27 cellular contexts compared by ENCODE assay signal in the genomic region with DNA sequence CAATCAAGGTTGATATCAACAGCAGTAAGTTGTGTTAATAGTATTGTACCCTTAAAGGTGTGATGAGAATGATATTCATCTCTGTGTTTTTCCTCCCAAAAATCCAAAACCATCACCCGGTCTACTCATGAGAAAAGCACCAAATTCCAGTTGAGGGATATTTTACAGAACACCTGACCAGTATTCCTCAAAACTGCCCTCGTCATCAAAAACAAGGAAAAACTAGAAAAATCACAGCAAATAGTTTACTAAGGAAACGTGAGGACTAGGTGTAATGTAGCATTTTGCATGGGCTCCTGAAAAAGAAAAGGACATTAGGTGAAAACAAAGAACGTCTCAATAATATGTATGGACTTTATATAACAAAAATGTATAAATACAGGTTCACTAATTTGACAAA.
"Had no signal": no experiment of that assay in that cellular context is flagged by ENCODE, and none has a peak within 500 bp of the region (broad histone marks: within the 10 kb centered on the region; RNA-seq: fewer than 3 reads in every experiment).

No MANE protein-coding gene starts in this region.

- H3K4me3 ChIP-seq: stomach, suprapubic skin, testis, thoracic aorta, thyroid gland, tibial artery, tibial nerve, transverse colon, upper lobe of left lung, upper lobe of right lung, uterus, vagina had no signal

- H3K36me3 ChIP-seq: stomach, suprapubic skin, thoracic aorta, thyroid gland, tibial artery, tibial nerve, transverse colon, upper lobe of left lung, upper lobe of right lung, uterus, vagina had no signal

- FAIRE-seq: urothelium cell line had no signal

- ATAC-seq: stimulated activated effector memory CD8-positive, alpha-beta T cell treated with anti-CD3 and anti-CD28 coated beads, Interleukin-12 subunit alpha, Interleukin-12 subunit beta, amount 100 ng/mL, for 72 hours; stimulated activated memory B cell treated with anti-CD40 and anti-IgM and Interleukin-4, amounts not matched to agents 10 μg/mL and 1 μg/mL and 100 μg/mL, for 72 hours; stimulated activated naive B cell treated with anti-CD40 and anti-IgM and Interleukin-4, amounts not matched to agents 10 μg/mL and 1 μg/mL and 100 μg/mL, for 72 hours; stimulated activated naive CD8-positive, alpha-beta T cell treated with anti-CD3 and anti-CD28 coated beads, Interleukin-15, amount 100 ng/mL, for 72 hours; stimulated activated naive CD8-positive, alpha-beta T cell treated with anti-CD3 and anti-CD28 coated beads, Interleukin-15, Interleukin-2, amounts not matched to agents 100 U/mL and 50 U/mL, for 24 hours; upper lobe of right lung had no signal

- DNase-seq: stimulated activated CD4-positive, alpha-beta T cell treated with anti-CD3 and anti-CD28 coated beads, Interleukin-2, amount 100 ng/mL, for 48 hours; stimulated activated CD4-positive, alpha-beta T cell treated with anti-CD3 and anti-CD28 coated beads, Interleukin-4, amount 100 ng/mL, for 1 hour; stimulated activated CD4-positive, alpha-beta T cell treated with anti-CD3 and anti-CD28 coated beads, Interleukin-4, amount 100 ng/mL, for 24 hours; stimulated activated CD4-positive, alpha-beta T cell treated with anti-CD3 and anti-CD28 coated beads, Interleukin-4, amount 100 ng/mL, for 4 hours; stimulated activated CD8-positive, alpha-beta memory T cell treated with anti-CD3 and anti-CD28 coated beads, Interleukin-4, amount 100 ng/mL, for 48 hours; stimulated activated naive B cell treated with anti-CD40 and anti-IgM and Interleukin-4, amounts not matched to agents 10 μg/mL and 1 μg/mL and 100 μg/mL, for 72 hours; stimulated activated naive CD4-positive, alpha-beta T cell; stimulated activated naive CD4-positive, alpha-beta T cell treated with Interleukin-2 at 50 U/mL for 16 hours; stimulated activated naive CD8-positive, alpha-beta T cell treated with anti-CD3 and anti-CD28 coated beads, Interleukin-15, amount 100 ng/mL, for 72 hours; stimulated activated naive CD8-positive, alpha-beta T cell treated with anti-CD3 and anti-CD28 coated beads, Interleukin-15, Interleukin-2, amounts not matched to agents 100 U/mL and 50 U/mL, for 24 hours; stomach; substantia nigra; testis; thyroid gland; tibial artery; transverse colon; trophoblast cell; upper lobe of left lung; upper lobe of right lung; uterus had no signal

- H3K9me3 ChIP-seq: stomach, suprapubic skin, testis, thoracic aorta, thyroid gland, tibial artery, tibial nerve, transverse colon, upper lobe of left lung, upper lobe of right lung, uterus, vagina had no signal

- H3K27me3 ChIP-seq: stomach, suprapubic skin, testis, thyroid gland, tibial artery, tibial nerve, transverse colon, upper lobe of left lung, upper lobe of right lung, uterus, vagina had no signal

- H3K27ac ChIP-seq: stomach, suprapubic skin, testis, thoracic aorta, thyroid gland, tibial artery, tibial nerve, transverse colon, upper lobe of left lung, upper lobe of right lung, uterus, vagina had no signal

- H3K4me1 ChIP-seq: suprapubic skin, testis, thyroid gland, upper lobe of right lung, uterus, vagina had no signal
